In genomic region chr7:77202544-77202976, GRCh38 we compare ENCODE assay signal across 1 cellular context.
TF ChIP-seq lines count a peak whose summit lies in the region.

No MANE protein-coding gene starts in this region.

TF ChIP-seq in GM12878, 131 proteins besides CTCF, POLR2A, EP300 and RAD21 (continued from another document and continues in another):
- TF ChIP-seq FOXM1 (IDR thresholded peaks at IDR 0.05; ENCODE audit: low read depth, low read length) (peak; percentile 65; the same call in 1 of the 2 replicates), ZNF622 (IDR thresholded peaks at IDR 0.05) (no peak), PAX5 (IDR thresholded peaks at IDR 0.05; ENCODE audit: borderline replicate concordance, low read depth, low read length) (peak; percentile 64; the same call in 1 of the 2 replicates), CHD2 (IDR thresholded peaks at IDR 0.05; ENCODE audit: borderline replicate concordance, low read depth, low read length) (peak; percentile 58; the same call in 1 of the 2 replicates), GABPA (IDR thresholded peaks at IDR 0.05; ENCODE audit: low read depth) (no peak), BCL11A (IDR thresholded peaks at IDR 0.05; ENCODE audit: low read depth, low read length) (peak; percentile 77; the same call in 1 of the 2 replicates), LARP7 (IDR thresholded peaks at IDR 0.05) (no peak), ASH2L (IDR thresholded peaks at IDR 0.05; ENCODE audit: borderline replicate concordance, low read depth) (no peak), ZBTB11 (CRISPR knock-in tag; IDR thresholded peaks at IDR 0.05) (no peak), ZBTB33 (IDR thresholded peaks at IDR 0.05) (no peak), ATF2 (IDR thresholded peaks at IDR 0.05; ENCODE audit: low read length) (peak; percentile 76), MTA2 (IDR thresholded peaks at IDR 0.05; ENCODE audit: low read depth) (peak; percentile 70), SREBF2 (IDR thresholded peaks at IDR 0.05; ENCODE audit: low read length) (no peak), ZBED1 (IDR thresholded peaks at IDR 0.05; ENCODE audit: borderline replicate concordance) (peak; percentile 86; the same call in 1 of the 2 replicates), SMARCA5 (IDR thresholded peaks at IDR 0.05) (no peak; the same call in 1 of the 2 replicates), ETV6 (conservative IDR thresholded peaks at IDR 0.05 in 1 of 2, IDR thresholded peaks at IDR 0.05 in 1 of 2; ENCODE audit: borderline replicate concordance in 1 of 2, low read depth in 1 of 2) (peak in 1 of 2 experiments; percentile 79; a peak in 2 of 4 replicates), PML (IDR thresholded peaks at IDR 0.05; ENCODE audit: low read length) (peak; percentile 59; the same call in 1 of the 2 replicates), CEBPB (IDR thresholded peaks at IDR 0.05; ENCODE audit: borderline replicate concordance in 1 of 2, low read depth in 2 of 2, low read length in 2 of 2) (no peak; a peak in 1 of 4 replicates), PKNOX1 (IDR thresholded peaks at IDR 0.05) (peak; percentile 59; the same call in 1 of the 2 replicates), YY1 (IDR thresholded peaks at IDR 0.05; ENCODE audit: low read depth, low read length) (peak; percentile 60; the same call in 1 of the 2 replicates), MAX (IDR thresholded peaks at IDR 0.05; ENCODE audit: low read depth, low read length) (no peak), ATF7 (IDR thresholded peaks at IDR 0.05; ENCODE audit: low read depth) (peak; percentile 65), NFIC (IDR thresholded peaks at IDR 0.05; ENCODE audit: low read depth, low read length) (peak; percentile 86), SIN3A (IDR thresholded peaks at IDR 0.05; ENCODE audit: low read depth, low read length) (no peak), TCF12 (IDR thresholded peaks at IDR 0.05; ENCODE audit: low read depth, low read length) (peak; percentile 78), KLF5 (IDR thresholded peaks at IDR 0.05; ENCODE audit: partially characterized antibody) (no peak), RUNX3 (IDR thresholded peaks at IDR 0.05; ENCODE audit: low read length) (peak; percentile 64; the same call in 1 of the 2 replicates), USF1 (IDR thresholded peaks at IDR 0.05; ENCODE audit: borderline replicate concordance, extremely low read length, insufficient read depth, low read depth, low read length) (no peak), E2F4 (IDR thresholded peaks at IDR 0.05; ENCODE audit: low read depth, low read length) (no peak), JUNB (IDR thresholded peaks at IDR 0.05) (peak; percentile 89), TCF7 (IDR thresholded peaks at IDR 0.05; ENCODE audit: borderline replicate concordance) (peak; percentile 66; the same call in 1 of the 2 replicates), ZNF384 (IDR thresholded peaks at IDR 0.05; ENCODE audit: borderline replicate concordance, low read depth, low read length) (0 out of 2 replicates have a peak, but pooled peaks have one; percentile 11), KAT2A (conservative IDR thresholded peaks at IDR 0.05; ENCODE audit: control insufficient read depth, low read depth, low read length) (no peak), IRF4 (IDR thresholded peaks at IDR 0.05; ENCODE audit: low read depth, low read length) (peak; percentile 86), HDGF (IDR thresholded peaks at IDR 0.05) (no peak), MLLT1 (IDR thresholded peaks at IDR 0.05) (no peak), NRF1 (conservative IDR thresholded peaks at IDR 0.05; ENCODE audit: low read depth, low read length) (no peak), MXI1 (IDR thresholded peaks at IDR 0.05; ENCODE audit: low read depth, low read length) (peak; percentile 34; the same call in 1 of the 2 replicates), TCF3 (IDR thresholded peaks at IDR 0.05; ENCODE audit: borderline replicate concordance, insufficient read depth, low read depth, low read length) (0 out of 2 replicates have a peak, but pooled peaks have one; percentile 35), POLR2AphosphoS5 (IDR thresholded peaks at IDR 0.05; ENCODE audit: low read length) (peak; percentile 59; the same call in 1 of the 2 replicates), CUX1 (IDR thresholded peaks at IDR 0.05; ENCODE audit: insufficient replicate concordance, low read depth, low read length) (peak; percentile 48), RCOR1 (conservative IDR thresholded peaks at IDR 0.05; ENCODE audit: low read depth, low read length) (0 out of 2 replicates have a peak, but pooled peaks have one; percentile 77), ZNF207 (IDR thresholded peaks at IDR 0.05; ENCODE audit: borderline replicate concordance) (no peak), SMAD5 (IDR thresholded peaks at IDR 0.05; ENCODE audit: low read depth) (no peak), BHLHE40 (IDR thresholded peaks at IDR 0.05; ENCODE audit: borderline replicate concordance in 1 of 2, low read depth in 2 of 2, low read length in 1 of 2) (0 out of 4 replicates have a peak, but pooled peaks have one; percentile 29 to 31), IKZF2 (IDR thresholded peaks at IDR 0.05) (peak; percentile 22 to 68; a peak in 3 of 4 replicates), RBBP5 (conservative IDR thresholded peaks at IDR 0.05) (no peak)
